8 cellular contexts compared by ENCODE assay signal in genomic region chr5:139747583-139748504, GRCh38.
DNase-seq lines count a peak whose midpoint lies in the region; ATAC-seq lines count a peak whose summit lies in the region.

No MANE protein-coding gene starts in this region.

- H3K27ac Mint-ChIP-seq in dendritic cell treated with granulocyte-macrophage colony-stimulating factor and Interleukin-4, amounts not matched to agents 40 ng/mL and 50 ng/mL, for 4 days, result no peak overlapping the region

- H3K36me3 Mint-ChIP-seq in dendritic cell treated with granulocyte-macrophage colony-stimulating factor and Interleukin-4, amounts not matched to agents 40 ng/mL and 50 ng/mL, for 4 days (ENCODE audit: low read depth), result no peaks in the 10 kb centered on the region

- DNase-seq in activated CD4-positive, alpha-beta T cell treated with anti-CD3 and anti-CD28 coated beads for 1 hour, result peak; percentile 22
- DNase-seq in medulla oblongata (ENCODE audit: extremely low spot score), result peak; percentile 53
- DNase-seq in stimulated activated CD8-positive, alpha-beta memory T cell treated with anti-CD3 and anti-CD28 coated beads, Interleukin-2, amount 100 ng/mL, for 1 hour (ENCODE audit: low read depth in 2 of 2), result peak; percentile 20 to 35
- DNase-seq in NOMO-1 (lab: John Stamatoyannopoulos, UW; ENCODE audit: unreplicated experiment in 2 of 2), result no peak

- peaks cover 53% of the 10 kb centered on the region for H3K4me1 Mint-ChIP-seq in dendritic cell treated with granulocyte-macrophage colony-stimulating factor and Interleukin-4, amounts not matched to agents 40 ng/mL and 50 ng/mL, for 4 days (ENCODE audit: low read depth)

- ATAC-seq in GM18868 (IDR thresholded peaks at IDR 0.05; ENCODE audit: unreplicated experiment), result peak; percentile 2
- peak; percentile 18 for ATAC-seq in HG03378 (IDR thresholded peaks at IDR 0.05; ENCODE audit: unreplicated experiment)
- ATAC-seq in HG02938 (IDR thresholded peaks at IDR 0.05; ENCODE audit: unreplicated experiment), result no peak

- peak overlapping the region; percentile 59 for H3K4me3 Mint-ChIP-seq in dendritic cell treated with granulocyte-macrophage colony-stimulating factor and Interleukin-4, amounts not matched to agents 40 ng/mL and 50 ng/mL, for 4 days

- H3K9me3 Mint-ChIP-seq in dendritic cell treated with granulocyte-macrophage colony-stimulating factor and Interleukin-4, amounts not matched to agents 40 ng/mL and 50 ng/mL, for 4 days, result no peaks in the 10 kb centered on the region

- peaks cover 95% of the 10 kb centered on the region for H3K27me3 Mint-ChIP-seq in dendritic cell treated with granulocyte-macrophage colony-stimulating factor and Interleukin-4, amounts not matched to agents 40 ng/mL and 50 ng/mL, for 4 days

- intact Hi-C loops in dendritic cell treated with granulocyte-macrophage colony-stimulating factor and Interleukin-4, amounts not matched to agents 40 ng/mL and 50 ng/mL, for 4 days (cut with micrococcal nuclease), result loop anchor here (5.0 kb wide), 1 partner anchor 51 kb away; no protein-coding TSS in a partner anchor

Comparison
In these comparisons a context has a peak if more than half of its experiments do, and no peak if none do; other contexts are left out.
1. DNase-seq: peak in activated CD4-positive, alpha-beta T cell treated with anti-CD3 and anti-CD28 coated beads for 1 hour (single experiment), medulla oblongata (single experiment) and stimulated activated CD8-positive, alpha-beta memory T cell treated with anti-CD3 and anti-CD28 coated beads, Interleukin-2, amount 100 ng/mL, for 1 hour (2 of 2); none in NOMO-1 (0 of 2).